ENCODE assay signal across 1 cellular context in the genomic region with DNA sequence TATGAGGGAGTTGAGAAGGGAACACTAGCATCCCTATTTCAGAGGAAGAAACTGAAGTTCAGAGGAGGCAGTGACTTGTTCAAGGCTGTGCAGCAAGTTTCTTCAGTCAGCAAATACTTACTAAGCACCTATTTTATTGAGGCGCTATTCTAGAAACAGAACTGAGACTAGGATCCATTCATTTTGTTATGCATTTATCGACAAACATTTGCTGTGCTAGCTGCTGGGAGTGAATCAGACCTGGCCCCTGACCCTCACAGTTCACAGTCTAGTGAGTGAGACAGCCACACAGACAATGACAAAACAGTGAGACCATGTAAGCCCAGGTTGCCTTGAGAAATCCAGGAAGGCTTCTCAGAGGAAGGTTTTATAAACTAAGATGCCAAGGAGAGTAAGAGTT.
TF ChIP-seq lines count a peak whose summit lies in the region.

No MANE protein-coding gene starts in this region.

TF ChIP-seq in K562, 482 proteins besides CTCF, POLR2A, EP300 and RAD21:
- TF ChIP-seq, protein P1, sequence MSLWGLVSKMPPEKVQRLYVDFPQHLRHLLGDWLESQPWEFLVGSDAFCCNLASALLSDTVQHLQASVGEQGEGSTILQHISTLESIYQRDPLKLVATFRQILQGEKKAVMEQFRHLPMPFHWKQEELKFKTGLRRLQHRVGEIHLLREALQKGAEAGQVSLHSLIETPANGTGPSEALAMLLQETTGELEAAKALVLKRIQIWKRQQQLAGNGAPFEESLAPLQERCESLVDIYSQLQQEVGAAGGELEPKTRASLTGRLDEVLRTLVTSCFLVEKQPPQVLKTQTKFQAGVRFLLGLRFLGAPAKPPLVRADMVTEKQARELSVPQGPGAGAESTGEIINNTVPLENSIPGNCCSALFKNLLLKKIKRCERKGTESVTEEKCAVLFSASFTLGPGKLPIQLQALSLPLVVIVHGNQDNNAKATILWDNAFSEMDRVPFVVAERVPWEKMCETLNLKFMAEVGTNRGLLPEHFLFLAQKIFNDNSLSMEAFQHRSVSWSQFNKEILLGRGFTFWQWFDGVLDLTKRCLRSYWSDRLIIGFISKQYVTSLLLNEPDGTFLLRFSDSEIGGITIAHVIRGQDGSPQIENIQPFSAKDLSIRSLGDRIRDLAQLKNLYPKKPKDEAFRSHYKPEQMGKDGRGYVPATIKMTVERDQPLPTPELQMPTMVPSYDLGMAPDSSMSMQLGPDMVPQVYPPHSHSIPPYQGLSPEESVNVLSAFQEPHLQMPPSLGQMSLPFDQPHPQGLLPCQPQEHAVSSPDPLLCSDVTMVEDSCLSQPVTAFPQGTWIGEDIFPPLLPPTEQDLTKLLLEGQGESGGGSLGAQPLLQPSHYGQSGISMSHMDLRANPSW (CRISPR knock-in tag; IDR thresholded peaks at IDR 0.05), result no peak
- TF ChIP-seq ZFX (CRISPR knock-in tag; IDR thresholded peaks at IDR 0.05) (no peak), ZFP36 (IDR thresholded peaks at IDR 0.05; ENCODE audit: low read depth, low read length, partially characterized antibody) (peak; percentile 52)
